ENCODE assay signal across 7 cellular contexts in genomic region chr7:152432735-152433134, GRCh38. TPM values are rescaled to one million over a fixed set of nuclear protein-coding genes. Genes with fewer than 3 reads are reported as not detected.
DNase-seq lines count a peak whose midpoint lies in the region; ATAC-seq and TF ChIP-seq lines count a peak whose summit lies in the region.
"Not testable (repeated sequence)": the region's sequence is repeated elsewhere in the genome, so short reads cannot be mapped to it uniquely, and the experiment has no call there.

No MANE protein-coding gene starts in this region.

- H3K9me3 Mint-ChIP-seq in activated naive CD4-positive, alpha-beta T cell treated with anti-CD3 and anti-CD28 coated beads, Interleukin-2, amount 50 U/mL, for 24 hours: not testable (repeated sequence)

- intact Hi-C loops in psoas muscle (cut with DNase I): not testable (repeated sequence)

- H2BK12ac ChIP-seq in mesenchymal stem cell (ENCODE audit: low read length in 2 of 2): not testable (repeated sequence)

- H3K4me3 Mint-ChIP-seq in activated naive CD4-positive, alpha-beta T cell treated with anti-CD3 and anti-CD28 coated beads, Interleukin-2, amount 50 U/mL, for 24 hours: peak overlapping the region; percentile 51

- H3K4me2 ChIP-seq in DND-41 (ENCODE audit: insufficient read depth, low read length) (peak overlapping the region; percentile 72), mesenchymal stem cell (ENCODE audit: low read length, poor library complexity, severe bottlenecking) (peak overlapping the region; percentile 52)

- WGBS in mesenchymal stem cell: 96% methylated on average over 10 of the region's 10 CpGs
- 68 to 83% (median 68%) methylated on average over 10 of the region's 10 CpGs for WGBS in psoas muscle, 3 donors

- H3K27me3 Mint-ChIP-seq in activated naive CD4-positive, alpha-beta T cell treated with anti-CD3 and anti-CD28 coated beads, Interleukin-2, amount 50 U/mL, for 24 hours: not testable (repeated sequence)

- TF ChIP-seq CTCF in DND-41 (IDR thresholded peaks at IDR 0.05; ENCODE audit: borderline replicate concordance, extremely low read depth, low read length, poor library complexity, severe bottlenecking); LNCaP clone FGC (IDR thresholded peaks at IDR 0.05; ENCODE audit: control insufficient read depth, extremely low read depth, insufficient read depth); VCaP (conservative IDR thresholded peaks at IDR 0.05); psoas muscle (IDR thresholded peaks at IDR 0.05): not testable (repeated sequence)

- not testable (repeated sequence) for H2BK15ac ChIP-seq in mesenchymal stem cell (ENCODE audit: low read depth, poor library complexity, severe bottlenecking)

- not testable (repeated sequence) for H3K27me3 ChIP-seq in DND-41 (ENCODE audit: insufficient read depth, low read length, poor library complexity); endocrine pancreas (ENCODE audit: control insufficient read depth, insufficient read depth, low read length); mesenchymal stem cell (ENCODE audit: control insufficient read depth in 1 of 2, insufficient read depth in 1 of 2, low read length in 2 of 2); psoas muscle (ENCODE audit: insufficient read depth in 3 of 3, low read length in 2 of 3)

- not testable (repeated sequence) for H3K4ac ChIP-seq in mesenchymal stem cell (ENCODE audit: low read depth in 1 of 2, low read length in 2 of 2)

- not testable (repeated sequence) for H3K27ac Mint-ChIP-seq in activated naive CD4-positive, alpha-beta T cell treated with anti-CD3 and anti-CD28 coated beads, Interleukin-2, amount 50 U/mL, for 24 hours

- H3K4me3 ChIP-seq in DND-41 (ENCODE audit: low read depth in 1 of 2, low read length in 2 of 2) (peak overlapping the region in 1 of 2 experiments; percentile 56; a peak in 1 of 4 replicates), LNCaP clone FGC (ENCODE audit: low read depth, low read length) (peak overlapping the region; percentile 77; the same call in 1 of the 2 replicates), endocrine pancreas (ENCODE audit: control insufficient read depth, insufficient read depth, low read length) (peak overlapping the region; percentile 95), mesenchymal stem cell (ENCODE audit: insufficient read depth in 1 of 2, low read depth in 1 of 2, low read length in 2 of 2) (peak overlapping the region in 1 of 2 experiments; percentile 89), psoas muscle (peak overlapping the region; percentile 87)

- H2AFZ ChIP-seq in DND-41 (ENCODE audit: low read depth, low read length); mesenchymal stem cell (ENCODE audit: low read depth, low read length): not testable (repeated sequence)

- H3K36me3 ChIP-seq in DND-41 (ENCODE audit: insufficient read depth, low read length); endocrine pancreas (ENCODE audit: control insufficient read depth, insufficient read depth, low read length); mesenchymal stem cell (ENCODE audit: control insufficient read depth in 1 of 2, insufficient read depth in 2 of 2, low read depth in 1 of 2, low read length in 2 of 2); psoas muscle (ENCODE audit: insufficient read depth in 1 of 2, low read depth in 1 of 2): not testable (repeated sequence)

- peaks cover 80% of the 10 kb centered on the region for H3K79me2 ChIP-seq in DND-41 (ENCODE audit: insufficient read depth, low read length)

- not testable (repeated sequence) for H3K27ac ChIP-seq in DND-41 (ENCODE audit: low read length); mesenchymal stem cell (ENCODE audit: low read length, poor library complexity, severe bottlenecking)
- peak overlapping the region; percentile 87 for H3K27ac ChIP-seq in VCaP
- H3K27ac ChIP-seq in psoas muscle: peak overlapping the region; percentile 87

- DNase-seq in DND-41; LNCaP clone FGC (ENCODE audit: low read depth); mesenchymal stem cell; psoas muscle: not testable (repeated sequence)

- H3K14ac ChIP-seq in mesenchymal stem cell (ENCODE audit: low read length in 2 of 2): not testable (repeated sequence)

- peaks cover 42% of the 10 kb centered on the region for H4K20me1 ChIP-seq in DND-41 (ENCODE audit: insufficient read depth, low read length)

- not testable (repeated sequence) for H3K79me1 ChIP-seq in mesenchymal stem cell (replicated peaks; ENCODE audit: low read length, poor library complexity, severe bottlenecking)

- H3K4me1 Mint-ChIP-seq in activated naive CD4-positive, alpha-beta T cell treated with anti-CD3 and anti-CD28 coated beads, Interleukin-2, amount 50 U/mL, for 24 hours: peaks cover 48% of the 10 kb centered on the region

- ATAC-seq in DND-41 (ENCODE audit: insufficient read depth, low read depth); psoas muscle: not testable (repeated sequence)

- not testable (repeated sequence) for H3K23ac ChIP-seq in mesenchymal stem cell (ENCODE audit: low read length in 2 of 2)

- H3K4me1 ChIP-seq in DND-41 (ENCODE audit: insufficient read depth, low read length) (peaks cover 31% of the 10 kb centered on the region), endocrine pancreas (ENCODE audit: control insufficient read depth, insufficient read depth, low read length) (peaks cover 17% of the 10 kb centered on the region), psoas muscle (peaks cover 61% of the 10 kb centered on the region)
- H3K4me1 ChIP-seq in mesenchymal stem cell (ENCODE audit: control insufficient read depth, insufficient read depth, low read depth, low read length): not testable (repeated sequence)

- H3K9ac ChIP-seq in DND-41 (ENCODE audit: low read depth, low read length) (peak overlapping the region; percentile 85; the same call in 1 of the 2 replicates), mesenchymal stem cell (ENCODE audit: low read length) (peak overlapping the region; percentile 91)
- not testable (repeated sequence) for H3K9ac ChIP-seq in endocrine pancreas (ENCODE audit: control insufficient read depth, insufficient read depth, low read length)

- H2BK120ac ChIP-seq in mesenchymal stem cell (ENCODE audit: low read depth, low read length): not testable (repeated sequence)

- H4K8ac ChIP-seq in mesenchymal stem cell (ENCODE audit: low read length): not testable (repeated sequence)

- not testable (repeated sequence) for H3K9me3 ChIP-seq in DND-41 (ENCODE audit: insufficient read depth, low read length, severe bottlenecking); endocrine pancreas (ENCODE audit: control insufficient read depth, low read length); mesenchymal stem cell (ENCODE audit: control insufficient read depth, low read length); psoas muscle

- H3K36me3 Mint-ChIP-seq in activated naive CD4-positive, alpha-beta T cell treated with anti-CD3 and anti-CD28 coated beads, Interleukin-2, amount 50 U/mL, for 24 hours: not testable (repeated sequence)

- not testable (repeated sequence) for H2AK5ac ChIP-seq in mesenchymal stem cell (ENCODE audit: low read length, severe bottlenecking)

- not testable (repeated sequence) for H2BK5ac ChIP-seq in mesenchymal stem cell (ENCODE audit: low read depth, low read length, poor library complexity, severe bottlenecking)

- H3K18ac ChIP-seq in mesenchymal stem cell (ENCODE audit: low read depth in 1 of 2, low read length in 2 of 2): not testable (repeated sequence)

- H4K91ac ChIP-seq in mesenchymal stem cell (ENCODE audit: low read length): not testable (repeated sequence)

RNA-seq across cellular contexts. Expression of gene KMT2C, which starts 3.1 kb away (rescaled TPM):
- 7.0 TPM for polyA plus RNA-seq in mesenchymal stem cell (2013, experiment 1 of 2)
- polyA plus RNA-seq in mesenchymal stem cell (2013, experiment 2 of 2): 7.0 TPM
- total RNA-seq in psoas muscle: 10 to 100 TPM; 45.7 to 82.3 (median 62.6) TPM
- 10 to 100 TPM in 1 of 3 donors, 1 to 10 TPM in 2; 5.8 to 24.9 (median 8.8) TPM for polyA plus RNA-seq in psoas muscle
